In genomic region chrX:129979207-129979920, GRCh38 we compare ENCODE assay signal across 1 cellular context.
TF ChIP-seq lines count a peak whose summit lies in the region.

No MANE protein-coding gene starts in this region.

TF ChIP-seq in IMR-90, 13 proteins besides CTCF, POLR2A, EP300 and RAD21 (continued from another document):
- TF ChIP-seq USF2 (IDR thresholded peaks at IDR 0.05; ENCODE audit: low read depth, low read length) (no peak), FOS (IDR thresholded peaks at IDR 0.05; ENCODE audit: low read depth, low read length) (no peak), ELK1 (IDR thresholded peaks at IDR 0.05; ENCODE audit: borderline replicate concordance, low read depth, low read length) (no peak)
